In genomic region chr2:54595161-54595803, GRCh38 we compare ENCODE assay signal across 10 cellular contexts.
DNase-seq lines count a peak whose midpoint lies in the region; ATAC-seq and TF ChIP-seq lines count a peak whose summit lies in the region.
"Had no signal": no experiment of that assay in that cellular context is flagged by ENCODE, and none has a peak within 500 bp of the region (broad histone marks: within the 10 kb centered on the region; RNA-seq: fewer than 3 reads in every experiment).

No MANE protein-coding gene starts in this region.

- DNase-seq in CD4-positive, alpha-beta T cell = no peak
- DNase-seq in trophoblast cell = no peak
- no peak for DNase-seq in Caco-2
- no peak for DNase-seq in smooth muscle cell (lab: John Stamatoyannopoulos, UW; ENCODE audit: unreplicated experiment)
- DNase-seq in H4 (ENCODE audit: low spot score) = no peak
- DNase-seq: COR-L47, retina had no signal

- peaks cover 60% of the 10 kb centered on the region for H3K36me3 Mint-ChIP-seq in CD4-positive, alpha-beta T cell (ENCODE audit: low read depth)
- peaks cover 8% of the 10 kb centered on the region for H3K36me3 Mint-ChIP-seq in IgD-negative memory B cell
- H3K36me3 Mint-ChIP-seq in brain = peaks cover 66% of the 10 kb centered on the region
- peaks cover 92% of the 10 kb centered on the region for H3K36me3 Mint-ChIP-seq in Caco-2 (ENCODE audit: insufficient read depth, unreplicated experiment)

- H3K9ac ChIP-seq in trophoblast cell (ENCODE audit: low read length) (no peak overlapping the region), smooth muscle cell (ENCODE audit: low read depth) (no peak overlapping the region)

- CTCF ChIA-PET in CD4-positive, alpha-beta T cell (lab: Charles Lee) = interaction anchor here (0.9 to 1.6 kb wide), 4 partner anchors 9 to 36 kb away, joined by 3 read pairs; no protein-coding TSS in a partner anchor
- CTCF ChIA-PET in Caco-2 (lab: Charles Lee) = interaction anchor here (0.6 kb wide), 1 partner anchor 30 kb away, joined by 3 read pairs; no protein-coding TSS in a partner anchor

- no peak overlapping the region for H3K23ac ChIP-seq in trophoblast cell (ENCODE audit: low read length)

- H3K4me3 Mint-ChIP-seq in CD4-positive, alpha-beta T cell = peak overlapping the region; percentile 87
- H3K4me3 Mint-ChIP-seq in IgD-negative memory B cell (peak overlapping the region in 2 of 4 donors; percentile 35 to 84), brain (no peak overlapping the region), Caco-2 (ENCODE audit: unreplicated experiment) (no peak overlapping the region)

- no peak overlapping the region for H2BK120ac ChIP-seq in trophoblast cell (ENCODE audit: insufficient read depth, low read length, poor library complexity)

- H3K27me3 Mint-ChIP-seq in CD4-positive, alpha-beta T cell = no peaks in the 10 kb centered on the region
- H3K27me3 Mint-ChIP-seq in IgD-negative memory B cell (no peaks in the 10 kb centered on the region), brain (no peaks in the 10 kb centered on the region), Caco-2 (ENCODE audit: insufficient read depth, unreplicated experiment) (no peaks in the 10 kb centered on the region)

- H3K79me2 ChIP-seq in trophoblast cell (ENCODE audit: control insufficient read depth, insufficient read depth, low read length, poor library complexity) = peaks cover 4% of the 10 kb centered on the region
- peaks cover 100% of the 10 kb centered on the region for H3K79me2 ChIP-seq in smooth muscle cell (ENCODE audit: low read depth)

- H2AK5ac ChIP-seq in trophoblast cell (ENCODE audit: low read length) = no peak overlapping the region

- H3K18ac ChIP-seq in trophoblast cell (ENCODE audit: low read length) = peak overlapping the region; percentile 32

- H3K4me1 ChIP-seq in trophoblast cell (ENCODE audit: control insufficient read depth in 1 of 2, insufficient read depth in 2 of 2, low read length in 2 of 2) = peaks cover 2 to 4% of the 10 kb centered on the region in 2 experiments
- peaks cover 12% of the 10 kb centered on the region for H3K4me1 ChIP-seq in Caco-2
- H3K4me1 ChIP-seq in smooth muscle cell (ENCODE audit: low read depth) = peaks cover under 1% of the 10 kb centered on the region

- H3K4ac ChIP-seq in trophoblast cell (ENCODE audit: low read depth, low read length) = no peak overlapping the region

- no peak overlapping the region for H4K91ac ChIP-seq in trophoblast cell (ENCODE audit: low read depth, low read length)

- no peak overlapping the region for H3K14ac ChIP-seq in trophoblast cell (ENCODE audit: low read length)

- no peak for ATAC-seq in CD4-positive, alpha-beta T cell (ENCODE audit: poor library complexity)

- H2BK12ac ChIP-seq in trophoblast cell (ENCODE audit: low read length) = no peak overlapping the region

- peak overlapping the region; percentile 64 for H3K27ac ChIP-seq in CD4-positive, alpha-beta T cell (ENCODE audit: low read depth, low read length)
- H3K27ac ChIP-seq in trophoblast cell (ENCODE audit: low read depth, low read length) = no peak overlapping the region
- no peak overlapping the region for H3K27ac ChIP-seq in smooth muscle cell (ENCODE audit: low read depth)

- POLR2A ChIA-PET in CD4-positive, alpha-beta T cell (lab: Charles Lee) = interaction anchor here (1.0 to 4.9 kb wide), 5 partner anchors 8 to 36 kb away, joined by 3 to 39 read pairs (median 5); no protein-coding TSS in a partner anchor
- POLR2A ChIA-PET in Caco-2 (lab: Charles Lee) = interaction anchor here (0.5 kb wide), 1 partner anchor 35 kb away, joined by 3 read pairs; no protein-coding TSS in a partner anchor

- H3F3A ChIP-seq in smooth muscle cell (ENCODE audit: low read depth) = peaks cover 9% of the 10 kb centered on the region

- WGBS in trophoblast cell (ENCODE audit: extremely low coverage, insufficient coverage, insufficient read length) = no CpG with 5 or more reads among the region's 13 CpGs
- WGBS in smooth muscle cell (ENCODE audit: low lambda C conversion rate) = 98% methylated on average over 13 of the region's 13 CpGs

- no peak overlapping the region for H4K12ac ChIP-seq in trophoblast cell (ENCODE audit: low read depth, low read length)

- H3K4me2 ChIP-seq in trophoblast cell (ENCODE audit: low read length) (no peak overlapping the region), smooth muscle cell (no peak overlapping the region)

- no peak for TF ChIP-seq CTCF in CD4-positive, alpha-beta T cell (IDR thresholded peaks at IDR 0.05)
- TF ChIP-seq CTCF in brain (conservative IDR thresholded peaks at IDR 0.05) = no peak
- no peak for TF ChIP-seq CTCF in Caco-2 (IDR thresholded peaks at IDR 0.05; ENCODE audit: insufficient read depth in 1 of 2, low read depth in 1 of 2, low read length in 1 of 2, severe bottlenecking in 1 of 2, unreplicated experiment in 1 of 2)
- TF ChIP-seq CTCF in smooth muscle cell (IDR thresholded peaks at IDR 0.05; ENCODE audit: borderline replicate concordance, insufficient read depth, poor library complexity, severe bottlenecking) = no peak

- no peaks in the 10 kb centered on the region for H3K79me1 ChIP-seq in trophoblast cell (ENCODE audit: low read length)

- H4K20me1 ChIP-seq in smooth muscle cell (ENCODE audit: low read depth) = peaks cover 95% of the 10 kb centered on the region

- no peak overlapping the region for H2AFZ ChIP-seq in trophoblast cell (ENCODE audit: insufficient read depth, low read length, poor library complexity)
- H2AFZ ChIP-seq in smooth muscle cell (ENCODE audit: low read depth) = no peak overlapping the region

- no peaks in the 10 kb centered on the region for H3K9me3 ChIP-seq in CD4-positive, alpha-beta T cell (ENCODE audit: control insufficient read depth, low read length)
- peaks cover 2% of the 10 kb centered on the region for H3K9me3 ChIP-seq in trophoblast cell (ENCODE audit: insufficient read depth, low read depth, low read length)
- no peaks in the 10 kb centered on the region for H3K9me3 ChIP-seq in Caco-2
- no peaks in the 10 kb centered on the region for H3K9me3 ChIP-seq in smooth muscle cell (replicated peaks; ENCODE audit: low read depth)
- H3K9me3 ChIP-seq: mucosa of descending colon had no signal

- no peaks in the 10 kb centered on the region for H3K27me3 ChIP-seq in CD4-positive, alpha-beta T cell (ENCODE audit: control insufficient read depth, insufficient read depth, low read length)
- H3K27me3 ChIP-seq in trophoblast cell (ENCODE audit: insufficient read depth, low read length) (no peaks in the 10 kb centered on the region), Caco-2 (replicated peaks; ENCODE audit: control insufficient read depth, insufficient read depth, low read length) (no peaks in the 10 kb centered on the region), smooth muscle cell (ENCODE audit: low read depth) (no peaks in the 10 kb centered on the region)

- no peak overlapping the region for H4K8ac ChIP-seq in trophoblast cell (ENCODE audit: low read depth, low read length)

- H3K4me1 Mint-ChIP-seq in CD4-positive, alpha-beta T cell (ENCODE audit: low read depth) = peaks cover 98% of the 10 kb centered on the region
- peaks cover 63 to 83% (median 71%) of the 10 kb centered on the region in 3 donors for H3K4me1 Mint-ChIP-seq in IgD-negative memory B cell
- peaks cover 53% of the 10 kb centered on the region for H3K4me1 Mint-ChIP-seq in brain
- H3K4me1 Mint-ChIP-seq in Caco-2 (ENCODE audit: low read depth, unreplicated experiment) = peaks cover 35% of the 10 kb centered on the region

- no TSS peak for BruUV-seq in Caco-2 (replicated peaks; lab: Mats Ljungman, UMichigan)

- intact Hi-C loops in CD4-positive, alpha-beta T cell (cut with DNase I, micrococcal nuclease) = loop anchor here in 1 of 2 experiments (5.0 to 10.0 kb wide), 2 partner anchors 38 to 600 kb away; no protein-coding TSS in a partner anchor
- intact Hi-C loops in Caco-2 (cut with micrococcal nuclease; ENCODE audit: unreplicated experiment) = no loop called here

- H3K36me3 ChIP-seq in trophoblast cell (ENCODE audit: control insufficient read depth in 1 of 2, insufficient read depth in 2 of 2, low read length in 2 of 2) = peaks cover 6 to 18% of the 10 kb centered on the region in 2 experiments
- peaks cover 4% of the 10 kb centered on the region for H3K36me3 ChIP-seq in Caco-2 (ENCODE audit: control insufficient read depth, insufficient read depth, low read length)
- no peaks in the 10 kb centered on the region for H3K36me3 ChIP-seq in smooth muscle cell (ENCODE audit: low read depth)

- no peak overlapping the region for H2BK5ac ChIP-seq in trophoblast cell (ENCODE audit: low read depth, low read length, poor library complexity)

- peak overlapping the region; percentile 96 for H3K27ac Mint-ChIP-seq in CD4-positive, alpha-beta T cell
- H3K27ac Mint-ChIP-seq in IgD-negative memory B cell = peak overlapping the region; percentile 51 to 85 (median 70)
- peak overlapping the region in 3 of 5 experiments; percentile 55 to 85 (median 70) for H3K27ac Mint-ChIP-seq in brain
- H3K27ac Mint-ChIP-seq in Caco-2 (ENCODE audit: unreplicated experiment) = no peak overlapping the region

- H3K4me3 ChIP-seq in trophoblast cell (ENCODE audit: low read depth, low read length) (no peak overlapping the region), Caco-2 (ENCODE audit: low read depth, low read length) (no peak overlapping the region), smooth muscle cell (no peak overlapping the region)
- H3K4me3 ChIP-seq: mucosa of descending colon had no signal

- no peaks in the 10 kb centered on the region for H3K9me3 Mint-ChIP-seq in CD4-positive, alpha-beta T cell
- H3K9me3 Mint-ChIP-seq in IgD-negative memory B cell = no peaks in the 10 kb centered on the region
- no peaks in the 10 kb centered on the region for H3K9me3 Mint-ChIP-seq in brain
- H3K9me3 Mint-ChIP-seq in Caco-2 (ENCODE audit: unreplicated experiment) = no peaks in the 10 kb centered on the region
